ENCODE assay signal across 1 cellular context in the genomic region with DNA sequence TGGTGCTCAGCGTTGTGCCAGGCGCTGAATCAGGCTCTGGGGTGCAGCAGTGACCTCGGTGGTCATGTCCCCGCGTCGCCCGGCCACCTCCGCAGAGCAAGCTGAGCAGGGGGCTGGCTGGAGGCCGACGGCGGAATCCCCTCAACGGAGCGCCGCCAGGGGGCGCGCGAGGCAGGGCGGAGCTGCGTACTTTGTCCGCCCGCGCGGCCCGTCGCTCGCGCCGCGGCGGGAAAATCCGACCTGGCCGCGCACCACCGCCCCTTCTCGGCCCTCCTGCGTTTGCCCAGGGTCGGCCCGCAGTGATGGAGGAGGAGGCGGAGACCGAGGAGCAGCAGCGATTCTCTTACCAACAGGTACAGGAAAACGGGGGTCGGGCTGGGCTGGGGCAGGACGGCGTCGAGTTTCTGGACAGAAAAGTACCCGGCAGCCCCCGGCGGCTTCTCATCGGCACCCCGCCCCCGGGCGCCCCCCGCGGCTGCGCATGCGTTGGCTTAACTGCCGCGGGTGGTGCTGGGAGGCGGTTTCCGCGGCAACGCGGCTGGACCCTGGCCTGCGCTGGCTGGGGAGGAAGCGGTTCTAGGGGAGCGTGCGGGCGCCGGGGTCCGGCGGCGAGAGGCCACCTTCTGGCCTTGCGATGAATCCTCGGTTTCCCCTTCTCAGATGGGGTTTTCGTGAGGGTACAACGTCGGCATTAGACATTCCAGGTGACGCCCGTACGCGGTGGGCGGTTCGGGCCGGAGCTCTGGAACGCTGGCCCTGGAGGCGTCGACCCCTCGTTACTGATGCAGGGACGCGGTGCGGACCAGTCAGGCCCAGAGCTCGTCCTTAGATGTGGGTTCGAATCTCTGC.
TF ChIP-seq lines count a peak whose summit lies in the region.

TSS of gene CENPS (plus strand) at position 218 of the 849 bp plus-strand sequence. CDS start at position 303, 85 bp downstream.

TF ChIP-seq in GM12878, 131 proteins besides CTCF, POLR2A, EP300 and RAD21 (continued from another document):
- TF ChIP-seq FOXM1 (IDR thresholded peaks at IDR 0.05; ENCODE audit: low read depth, low read length) (peak; percentile 79; the same call in 1 of the 2 replicates), SUZ12 (IDR thresholded peaks at IDR 0.05; ENCODE audit: unreplicated experiment) (no peak), POLR2AphosphoS5 (IDR thresholded peaks at IDR 0.05; ENCODE audit: low read length) (peak; percentile 53), PAX5 (IDR thresholded peaks at IDR 0.05; ENCODE audit: borderline replicate concordance, low read depth, low read length) (peak; percentile 73; the same call in 1 of the 2 replicates), SPI1 (IDR thresholded peaks at IDR 0.05; ENCODE audit: borderline replicate concordance, insufficient read depth, low read depth, low read length) (peak; percentile 65; the same call in 1 of the 2 replicates), CREM (IDR thresholded peaks at IDR 0.05; ENCODE audit: low read depth) (peak; percentile 23), YY1 (IDR thresholded peaks at IDR 0.05; ENCODE audit: low read depth, low read length) (peak; percentile 92), PAX8 (IDR thresholded peaks at IDR 0.05) (no peak), RUNX3 (IDR thresholded peaks at IDR 0.05; ENCODE audit: low read length) (peak; percentile 44; the same call in 1 of the 2 replicates), ATF7 (IDR thresholded peaks at IDR 0.05; ENCODE audit: low read depth) (no peak), IRF5 (IDR thresholded peaks at IDR 0.05; ENCODE audit: borderline replicate concordance) (no peak), ETV6 (conservative IDR thresholded peaks at IDR 0.05 in 1 of 2, IDR thresholded peaks at IDR 0.05 in 1 of 2; ENCODE audit: borderline replicate concordance in 1 of 2, low read depth in 1 of 2) (no peak), NR2C2 (IDR thresholded peaks at IDR 0.05; ENCODE audit: borderline replicate concordance, control insufficient read depth, insufficient read length, low read depth) (no peak), SMAD1 (IDR thresholded peaks at IDR 0.05; ENCODE audit: low read depth, partially characterized antibody) (no peak), CBX5 (IDR thresholded peaks at IDR 0.05; ENCODE audit: low read depth) (no peak; the same call in 1 of the 2 replicates), HCFC1 (IDR thresholded peaks at IDR 0.05; ENCODE audit: low read length) (peak; percentile 72), HDAC6 (IDR thresholded peaks at IDR 0.05; ENCODE audit: unreplicated experiment) (no peak), HDGF (IDR thresholded peaks at IDR 0.05) (no peak), NFIC (IDR thresholded peaks at IDR 0.05; ENCODE audit: low read depth, low read length) (no peak), ZNF24 (IDR thresholded peaks at IDR 0.05) (peak; percentile 67), MYB (IDR thresholded peaks at IDR 0.05; ENCODE audit: borderline replicate concordance, low read depth, low read length) (no peak), PML (IDR thresholded peaks at IDR 0.05; ENCODE audit: low read length) (peak; percentile 49; the same call in 1 of the 2 replicates), RELA (IDR thresholded peaks at IDR 0.05; ENCODE audit: borderline replicate concordance, partially characterized antibody) (peak; percentile 92), SRF (IDR thresholded peaks at IDR 0.05; ENCODE audit: low read depth in 2 of 2, low read length in 2 of 2) (peak in 1 of 2 experiments; percentile 40; a peak in 1 of 4 replicates), BCL11A (IDR thresholded peaks at IDR 0.05; ENCODE audit: low read depth, low read length) (0 out of 2 replicates have a peak, but pooled peaks have one; percentile 8), JUND (IDR thresholded peaks at IDR 0.05; ENCODE audit: low read depth, low read length) (no peak), ESRRA (IDR thresholded peaks at IDR 0.05; ENCODE audit: low read length) (peak; percentile 83), RB1 (IDR thresholded peaks at IDR 0.05; ENCODE audit: borderline replicate concordance) (peak; percentile 99; the same call in 1 of the 2 replicates), MEF2A (IDR thresholded peaks at IDR 0.05; ENCODE audit: insufficient read depth, low read depth, low read length) (0 out of 2 replicates have a peak, but pooled peaks have one; percentile 39), SMC3 (IDR thresholded peaks at IDR 0.05; ENCODE audit: borderline replicate concordance, low read length) (peak; percentile 90), GABPA (IDR thresholded peaks at IDR 0.05; ENCODE audit: low read depth) (no peak), WRNIP1 (IDR thresholded peaks at IDR 0.05; ENCODE audit: borderline replicate concordance, low read depth, low read length) (0 out of 2 replicates have a peak, but pooled peaks have one; percentile 42)
- TF ChIP-seq, protein P1, sequence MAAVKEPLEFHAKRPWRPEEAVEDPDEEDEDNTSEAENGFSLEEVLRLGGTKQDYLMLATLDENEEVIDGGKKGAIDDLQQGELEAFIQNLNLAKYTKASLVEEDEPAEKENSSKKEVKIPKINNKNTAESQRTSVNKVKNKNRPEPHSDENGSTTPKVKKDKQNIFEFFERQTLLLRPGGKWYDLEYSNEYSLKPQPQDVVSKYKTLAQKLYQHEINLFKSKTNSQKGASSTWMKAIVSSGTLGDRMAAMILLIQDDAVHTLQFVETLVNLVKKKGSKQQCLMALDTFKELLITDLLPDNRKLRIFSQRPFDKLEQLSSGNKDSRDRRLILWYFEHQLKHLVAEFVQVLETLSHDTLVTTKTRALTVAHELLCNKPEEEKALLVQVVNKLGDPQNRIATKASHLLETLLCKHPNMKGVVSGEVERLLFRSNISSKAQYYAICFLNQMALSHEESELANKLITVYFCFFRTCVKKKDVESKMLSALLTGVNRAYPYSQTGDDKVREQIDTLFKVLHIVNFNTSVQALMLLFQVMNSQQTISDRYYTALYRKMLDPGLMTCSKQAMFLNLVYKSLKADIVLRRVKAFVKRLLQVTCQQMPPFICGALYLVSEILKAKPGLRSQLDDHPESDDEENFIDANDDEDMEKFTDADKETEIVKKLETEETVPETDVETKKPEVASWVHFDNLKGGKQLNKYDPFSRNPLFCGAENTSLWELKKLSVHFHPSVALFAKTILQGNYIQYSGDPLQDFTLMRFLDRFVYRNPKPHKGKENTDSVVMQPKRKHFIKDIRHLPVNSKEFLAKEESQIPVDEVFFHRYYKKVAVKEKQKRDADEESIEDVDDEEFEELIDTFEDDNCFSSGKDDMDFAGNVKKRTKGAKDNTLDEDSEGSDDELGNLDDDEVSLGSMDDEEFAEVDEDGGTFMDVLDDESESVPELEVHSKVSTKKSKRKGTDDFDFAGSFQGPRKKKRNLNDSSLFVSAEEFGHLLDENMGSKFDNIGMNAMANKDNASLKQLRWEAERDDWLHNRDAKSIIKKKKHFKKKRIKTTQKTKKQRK (IDR thresholded peaks at IDR 0.05; ENCODE audit: low read depth, low read length), result no peak
- TF ChIP-seq, protein P2, sequence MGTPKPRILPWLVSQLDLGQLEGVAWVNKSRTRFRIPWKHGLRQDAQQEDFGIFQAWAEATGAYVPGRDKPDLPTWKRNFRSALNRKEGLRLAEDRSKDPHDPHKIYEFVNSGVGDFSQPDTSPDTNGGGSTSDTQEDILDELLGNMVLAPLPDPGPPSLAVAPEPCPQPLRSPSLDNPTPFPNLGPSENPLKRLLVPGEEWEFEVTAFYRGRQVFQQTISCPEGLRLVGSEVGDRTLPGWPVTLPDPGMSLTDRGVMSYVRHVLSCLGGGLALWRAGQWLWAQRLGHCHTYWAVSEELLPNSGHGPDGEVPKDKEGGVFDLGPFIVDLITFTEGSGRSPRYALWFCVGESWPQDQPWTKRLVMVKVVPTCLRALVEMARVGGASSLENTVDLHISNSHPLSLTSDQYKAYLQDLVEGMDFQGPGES (IDR thresholded peaks at IDR 0.05), result no peak
- TF ChIP-seq, protein P3, sequence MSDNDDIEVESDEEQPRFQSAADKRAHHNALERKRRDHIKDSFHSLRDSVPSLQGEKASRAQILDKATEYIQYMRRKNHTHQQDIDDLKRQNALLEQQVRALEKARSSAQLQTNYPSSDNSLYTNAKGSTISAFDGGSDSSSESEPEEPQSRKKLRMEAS (IDR thresholded peaks at IDR 0.05; ENCODE audit: low read depth, low read length), result peak; percentile 94
